9 cellular contexts compared by ENCODE assay signal in the genomic region with DNA sequence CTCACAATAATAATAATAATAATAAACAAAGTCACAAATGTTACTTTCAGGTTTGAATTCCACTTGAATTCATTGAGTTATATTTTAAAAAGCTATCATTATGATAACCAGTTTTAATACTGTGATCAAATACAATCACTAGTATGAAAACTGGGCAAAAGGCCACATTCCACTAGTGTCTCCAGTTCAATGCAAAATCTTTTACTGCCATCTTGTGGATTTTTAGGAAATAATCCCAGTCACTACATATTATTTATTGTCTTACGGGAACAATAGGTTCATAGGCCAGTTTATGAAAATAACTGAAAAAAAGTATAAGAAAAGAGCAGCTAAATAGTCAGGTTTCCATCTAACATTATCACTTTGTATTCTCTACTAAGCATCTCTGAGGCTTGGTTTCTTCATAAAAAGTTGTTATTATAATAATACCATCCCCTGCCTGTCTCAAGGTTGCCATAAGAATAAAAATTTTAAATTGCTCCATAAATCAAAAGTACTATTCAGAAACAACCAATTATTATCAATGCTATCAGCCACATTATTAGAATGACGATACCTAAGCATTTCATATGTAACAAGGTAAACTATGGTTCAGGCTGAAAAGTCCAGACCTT.
DNase-seq lines count a peak whose midpoint lies in the region; ATAC-seq and TF ChIP-seq lines count a peak whose summit lies in the region.
"Had no signal": no experiment of that assay in that cellular context is flagged by ENCODE, and none has a peak within 500 bp of the region (broad histone marks: within the 10 kb centered on the region; RNA-seq: fewer than 3 reads in every experiment).

No MANE protein-coding gene starts in this region.

- no peaks in the 10 kb centered on the region for H3K9me3 ChIP-seq in right atrium auricular region

- H3K4me3 ChIP-seq in WI38 (ENCODE audit: low read depth, low read length), result no peak overlapping the region
- H3K4me3 ChIP-seq in right atrium auricular region, result no peak overlapping the region

- no peaks in the 10 kb centered on the region for H3K27me3 ChIP-seq in right atrium auricular region

- no peaks in the 10 kb centered on the region for H3K4me1 ChIP-seq in right atrium auricular region

- peak; percentile 20 for DNase-seq in GM20000 (ENCODE audit: low spot score)
- DNase-seq in NCI-H1694 (lab: John Stamatoyannopoulos, UW), result peak; percentile 54
- DNase-seq in right atrium auricular region (ENCODE audit: low spot score), result no peak
- peak in 5 of 49 donors; percentile 3 to 50 (median 18) for DNase-seq in substantia nigra (lab: John Stamatoyannopoulos, UW)
- no peak for DNase-seq in activated CD4-positive, CD25-positive, alpha-beta regulatory T cell (lab: John Stamatoyannopoulos, UW)

- no peaks in the 10 kb centered on the region for H3K36me3 ChIP-seq in right atrium auricular region

- H3K27ac ChIP-seq in C4-2B, result no peak overlapping the region
- no peak overlapping the region for H3K27ac ChIP-seq in right atrium auricular region
- H3K27ac ChIP-seq in substantia nigra (ENCODE audit: low read depth, low read length, poor library complexity, severe bottlenecking), result peak overlapping the region; percentile 39
- H3K27ac ChIP-seq: HL-60 had no signal

- ATAC-seq in GM21447 (IDR thresholded peaks at IDR 0.05; ENCODE audit: unreplicated experiment), result no peak

- peak; percentile 84 for TF ChIP-seq CTCF in C4-2B (conservative IDR thresholded peaks at IDR 0.05)
- no peak for TF ChIP-seq CTCF in GM20000 (IDR thresholded peaks at IDR 0.05; ENCODE audit: extremely low read depth, missing control alignments)
- peak; percentile 23; the same call in 1 of the 2 replicates for TF ChIP-seq CTCF in WI38 (IDR thresholded peaks at IDR 0.05; ENCODE audit: low read depth, low read length)
- TF ChIP-seq CTCF in right atrium auricular region (IDR thresholded peaks at IDR 0.05), result peak; percentile 47 to 75

Comparison
In these comparisons a context has a peak if more than half of its experiments do, and no peak if none do; other contexts are left out.
1. DNase-seq: peak in GM20000 (single experiment) and NCI-H1694 (single experiment); none in right atrium auricular region (single experiment) and activated CD4-positive, CD25-positive, alpha-beta regulatory T cell (0 of 4).